In the genomic region with DNA sequence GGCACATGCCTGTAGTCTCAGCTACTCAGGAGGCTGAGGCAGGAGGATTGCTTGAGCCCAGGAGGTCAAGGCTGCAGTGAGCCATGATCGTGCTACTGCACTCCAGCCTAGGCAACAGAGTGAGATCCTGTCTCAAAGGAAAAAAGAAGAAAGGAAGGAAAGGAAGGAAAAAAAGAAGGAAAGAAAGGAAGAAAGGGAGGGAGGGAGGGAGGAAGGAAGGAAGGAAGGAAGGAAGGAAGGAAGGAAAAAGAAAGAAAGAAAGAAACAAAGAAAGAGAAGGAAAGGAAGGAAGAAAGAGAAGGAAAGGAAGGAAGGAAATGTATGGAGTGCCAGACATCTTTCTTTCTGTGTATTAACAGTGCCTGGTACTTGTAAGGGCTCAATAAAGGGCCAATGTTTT, we compare ENCODE assay signal across 14 cellular contexts. TPM values are rescaled to one million over a fixed set of nuclear protein-coding genes. Genes with fewer than 3 reads are reported as not detected.
A peak's percentile ranks its signal among the peaks of the same experiment; 100 is the strongest.
DNase-seq lines count a peak whose midpoint lies in the region; ATAC-seq, FAIRE-seq and TF ChIP-seq lines count a peak whose summit lies in the region.
"Not testable (repeated sequence)": the region's sequence is repeated elsewhere in the genome, so short reads cannot be mapped to it uniquely, and the experiment has no call there.
"Had no signal": no experiment of that assay in that cellular context is flagged by ENCODE, and none has a peak within 500 bp of the region (broad histone marks: within the 10 kb centered on the region; RNA-seq: fewer than 3 reads in every experiment).

No MANE protein-coding gene starts in this region.

- H3K4me3 Mint-ChIP-seq in T-helper 17 cell; activated CD8-positive, alpha-beta memory T cell treated with anti-CD3 and anti-CD28 coated beads, Interleukin-2, amount 10 ng/mL, durations not matched to agents 7 days and 5 days: not testable (repeated sequence)

- intact Hi-C loops in K562 (cut with micrococcal nuclease); transverse colon (cut with DNase I; ENCODE audit: low total_unique reads): not testable (repeated sequence)

- not testable (repeated sequence) for TF ChIP-seq CTCF in K562 (IDR thresholded peaks at IDR 0.05 in 2 of 3, conservative IDR thresholded peaks at IDR 0.05 in 1 of 3; ENCODE audit: insufficient read depth in 2 of 3, low read depth in 1 of 3, low read length in 3 of 3); transverse colon (IDR thresholded peaks at IDR 0.05)

- FAIRE-seq in K562 (lab: Jason Lieb, UNC): not testable (repeated sequence)

- not testable (repeated sequence) for H2AFZ ChIP-seq in K562 (ENCODE audit: low read depth, low read length)

- H3K36me3 Mint-ChIP-seq in T-helper 17 cell (ENCODE audit: low read depth); activated CD8-positive, alpha-beta memory T cell treated with anti-CD3 and anti-CD28 coated beads, Interleukin-2, amount 10 ng/mL, durations not matched to agents 7 days and 5 days: not testable (repeated sequence)

- not testable (repeated sequence) for TF ChIP-seq RAD21 in K562 (CRISPR knock-in tag; conservative IDR thresholded peaks at IDR 0.05 in 1 of 2, IDR thresholded peaks at IDR 0.05 in 1 of 2)

- TF ChIP-seq POLR2A in K562 (conservative IDR thresholded peaks at IDR 0.05); transverse colon (IDR thresholded peaks at IDR 0.05): not testable (repeated sequence)

- not testable (repeated sequence) for H3K27me3 ChIP-seq in BLaER1 treated with 17β-estradiol and CSF1 and Interleukin-3, amounts not matched to agents 10 nM and 100 nM; mucosa of rectum (ENCODE audit: control insufficient read depth in 2 of 2, insufficient read depth in 2 of 2, low read length in 2 of 2); transverse colon
- H3K27me3 ChIP-seq in K562 (ENCODE audit: control insufficient read depth in 2 of 2, insufficient read depth in 2 of 2, low read length in 2 of 2): peaks cover 38 to 64% of the 10 kb centered on the region in 2 experiments

- WGBS in K562 (ENCODE audit: insufficient coverage, low coverage, missing lambda C conversion rate): 0% methylated on average over 1 of the region's 1 CpG
- 92% methylated on average over 1 of the region's 1 CpG; no CpG with 5 or more reads in 1 of the 2 donors for WGBS in transverse colon (ENCODE audit: low coverage in 1 of 2), 2 donors

- H3K4me1 Mint-ChIP-seq in T-helper 17 cell: peaks cover 13% of the 10 kb centered on the region
- H3K4me1 Mint-ChIP-seq in activated CD8-positive, alpha-beta memory T cell treated with anti-CD3 and anti-CD28 coated beads, Interleukin-2, amount 10 ng/mL, durations not matched to agents 7 days and 5 days: peaks cover 22% of the 10 kb centered on the region

- H3K36me3 ChIP-seq in BLaER1 treated with 17β-estradiol and CSF1 and Interleukin-3, amounts not matched to agents 10 nM and 100 nM; K562 (ENCODE audit: control insufficient read depth, insufficient read depth, low read length); mucosa of rectum (ENCODE audit: control insufficient read depth in 2 of 2, insufficient read depth in 2 of 2, low read length in 2 of 2); transverse colon: not testable (repeated sequence)

- H3K27ac ChIP-seq in BLaER1 treated with 17β-estradiol and CSF1 and Interleukin-3, amounts not matched to agents 10 nM and 100 nM; K562 (ENCODE audit: extremely low read depth, low read depth, low read length): not testable (repeated sequence)
- H3K27ac ChIP-seq in mucosa of rectum (ENCODE audit: low read depth in 2 of 2, low read length in 2 of 2) (peak overlapping the region; percentile 65 to 74), transverse colon (peak overlapping the region; percentile 14 to 94 (median 74))

- H3K4me1 ChIP-seq in BLaER1 treated with 17β-estradiol and CSF1 and Interleukin-3, amounts not matched to agents 10 nM and 100 nM: peaks cover 32 to 80% (median 65%) of the 10 kb centered on the region in 10 experiments
- H3K4me1 ChIP-seq in K562 (replicated peaks in 1 of 2; ENCODE audit: control insufficient read depth in 2 of 2, insufficient read depth in 2 of 2, low read length in 2 of 2): peaks cover 7 to 11% of the 10 kb centered on the region in 2 experiments; a peak in 4 of 5 replicates
- peaks cover 54 to 65% of the 10 kb centered on the region in 2 donors for H3K4me1 ChIP-seq in mucosa of rectum (ENCODE audit: control insufficient read depth in 2 of 2, insufficient read depth in 2 of 2, low read length in 2 of 2)
- H3K4me1 ChIP-seq in transverse colon: peaks cover 12 to 56% (median 32%) of the 10 kb centered on the region in 4 donors

- H4K20me1 ChIP-seq in BLaER1 treated with 17β-estradiol and CSF1 and Interleukin-3, amounts not matched to agents 10 nM and 100 nM; K562 (replicated peaks; ENCODE audit: control insufficient read depth, insufficient read depth, low read length): not testable (repeated sequence)

- not testable (repeated sequence) for H3K9me1 ChIP-seq in K562 (ENCODE audit: control insufficient read depth, insufficient read depth, low read length)

- H3K79me2 ChIP-seq in K562 (ENCODE audit: control insufficient read depth, insufficient read depth, low read length): not testable (repeated sequence)

- H3K4me3 ChIP-seq in BLaER1 treated with 17β-estradiol and CSF1 and Interleukin-3, amounts not matched to agents 10 nM and 100 nM; K562; mucosa of rectum (ENCODE audit: low read length in 2 of 2); transverse colon: not testable (repeated sequence)

- H3K9ac ChIP-seq in BLaER1 treated with 17β-estradiol and CSF1 and Interleukin-3, amounts not matched to agents 10 nM and 100 nM; K562 (ENCODE audit: insufficient read depth in 1 of 2, low read depth in 2 of 2, low read length in 2 of 2); mucosa of rectum (ENCODE audit: low read depth in 1 of 2, low read length in 2 of 2): not testable (repeated sequence)

- H3K27ac Mint-ChIP-seq in T-helper 17 cell: peak overlapping the region; percentile 75
- H3K27ac Mint-ChIP-seq in activated CD8-positive, alpha-beta memory T cell treated with anti-CD3 and anti-CD28 coated beads, Interleukin-2, amount 10 ng/mL, durations not matched to agents 7 days and 5 days: peak overlapping the region; percentile 21

- POLR2A ChIA-PET in K562 (lab: Yijun Ruan, JAX): interaction anchor here (0.6 kb wide), 1 partner anchor 51 kb away, joined by 3 read pairs; no protein-coding TSS in a partner anchor

- not testable (repeated sequence) for BruUV-seq in K562 (replicated peaks; lab: Mats Ljungman, UMichigan)

- H3K4me2 ChIP-seq in BLaER1 treated with 17β-estradiol and CSF1 and Interleukin-3, amounts not matched to agents 10 nM and 100 nM: peak overlapping the region in 7 of 11 experiments; percentile 4 to 46 (median 29); a peak in 7 of 22 replicates
- not testable (repeated sequence) for H3K4me2 ChIP-seq in K562 (ENCODE audit: insufficient read depth, low read length)

- not testable (repeated sequence) for ATAC-seq in T-helper 17 cell; activated CD8-positive, alpha-beta memory T cell treated with anti-CD3 and anti-CD28 coated beads, Interleukin-2, amount 10 ng/mL, durations not matched to agents 7 days and 5 days; K562

- DNase-seq in T-helper 17 cell; activated CD8-positive, alpha-beta memory T cell treated with anti-CD3 and anti-CD28 coated beads, Interleukin-2, amount 10 ng/mL, durations not matched to agents 7 days and 5 days; K562 (ENCODE audit: extremely low read depth in 1 of 4, low spot score in 3 of 4); transverse colon: not testable (repeated sequence)

- not testable (repeated sequence) for TF ChIP-seq EP300 in K562 (IDR thresholded peaks at IDR 0.05; ENCODE audit: low read length); transverse colon (IDR thresholded peaks at IDR 0.05; ENCODE audit: low read depth)

- in situ Hi-C loops in K562 (cut with MboI); transverse colon (cut with MboI; ENCODE audit: low pct_ligation_motif_present in 1 of 4, low pct_unique_long_range_greater_than_20kb in 1 of 4, low sequenced_read_pairs in 3 of 4): not testable (repeated sequence)

- peaks cover 52% of the 10 kb centered on the region for H3K27me3 Mint-ChIP-seq in T-helper 17 cell
- peaks cover 63% of the 10 kb centered on the region for H3K27me3 Mint-ChIP-seq in activated CD8-positive, alpha-beta memory T cell treated with anti-CD3 and anti-CD28 coated beads, Interleukin-2, amount 10 ng/mL, durations not matched to agents 7 days and 5 days

- not testable (repeated sequence) for H3K9me3 Mint-ChIP-seq in activated CD8-positive, alpha-beta memory T cell treated with anti-CD3 and anti-CD28 coated beads, Interleukin-2, amount 10 ng/mL, durations not matched to agents 7 days and 5 days (ENCODE audit: low read depth)

- CTCF ChIA-PET in activated CD8-positive, alpha-beta memory T cell treated with anti-CD3 and anti-CD28 coated beads, Interleukin-2, amount 10 ng/mL, durations not matched to agents 7 days and 5 days (lab: Charles Lee): interaction anchor here (6.7 kb wide), 1 partner anchor 21 kb away, joined by 91 read pairs; no protein-coding TSS in a partner anchor
- CTCF ChIA-PET in K562 (lab: Yijun Ruan, JAX; ENCODE audit: low intra/inter-chr PET ratio): interaction anchor here (0.5 kb wide), 1 partner anchor 27 kb away, joined by 3 read pairs; no protein-coding TSS in a partner anchor

- H3K9me3 ChIP-seq in BLaER1 treated with 17β-estradiol and CSF1 and Interleukin-3, amounts not matched to agents 10 nM and 100 nM (replicated peaks in 1 of 11); T-helper 17 cell (ENCODE audit: control insufficient read depth, low read length, poor library complexity, severe bottlenecking); K562 (replicated peaks; ENCODE audit: control insufficient read depth, insufficient read depth, low read depth, low read length); mucosa of rectum (ENCODE audit: control insufficient read depth in 2 of 2, low read length in 2 of 2); transverse colon: not testable (repeated sequence)

RNA-seq across cellular contexts. Expression of gene BNIP5, which starts 1.5 kb away (rescaled TPM):
- total RNA-seq in T-helper 17 cell (not detected), K562 (2014; rRNA removed) (not detected in 2 replicates), K562 (2014; rRNA removed; fragmentation: Illumina TruSeq; extraction: Trizol) (not detected in 2 replicates), K562 (2015; rRNA removed; fragmentation: Illumina TruSeq; extraction: Trizol) (not detected in 2 replicates), K562 (2021) (not detected in 2 replicates), transverse colon (10 to 100 TPM in 3 of 4 donors, 1 to 10 TPM in 1; 6.0 to 23.6 (median 14.1) TPM)
- total RNA-seq in activated CD8-positive, alpha-beta memory T cell treated with anti-CD3 and anti-CD28 coated beads, Interleukin-2, amount 10 ng/mL, durations not matched to agents 7 days and 5 days: not detected
- not detected in 2 replicates for total RNA-seq in K562 (2011; cell fraction: chromatin; rRNA removed; ENCODE audit: low replicate concordance)
- not detected in 2 replicates for total RNA-seq in K562 (2011; cell fraction: nucleolus; rRNA removed)
- not detected in 2 replicates for total RNA-seq in K562 (2011; cell fraction: nucleoplasm; rRNA removed)
- polyA plus RNA-seq in K562 (2011; rRNA removed) (not detected in 2 replicates), K562 (2014; fragmentation: Illumina TruSeq; extraction: Trizol) (not detected in 2 replicates), K562 (2014; fragmentation: Nextera tagmentation; extraction: Ambion mirVana) (not detected), K562 (2014; rRNA removed) (not detected in 2 replicates)
- polyA plus RNA-seq in K562 (2011; cell fraction: cytosol; rRNA removed): not detected in 2 replicates
- polyA plus RNA-seq in K562 (2011; cell fraction: nucleus; rRNA removed): not detected in 2 replicates
- not detected in 2 replicates for polyA plus RNA-seq in K562 (2012)
- not detected in 2 replicates for polyA minus RNA-seq in K562 (2011; rRNA and poly(A)+ RNA removed)
- polyA minus RNA-seq in K562 (2011; cell fraction: cytosol; rRNA and poly(A)+ RNA removed): not detected in 2 replicates
- not detected in 2 replicates for polyA minus RNA-seq in K562 (2011; cell fraction: nucleus; rRNA and poly(A)+ RNA removed)
- total RNA-seq: A673; CD4-positive, alpha-beta memory T cell; CD4-positive, CD25-positive, alpha-beta regulatory T cell; CD8-positive, alpha-beta memory T cell; Daoy; G401 had no signal
- polyA plus RNA-seq: AG04450; CD14-positive monocyte; CD4-positive, alpha-beta memory T cell; CD4-positive, CD25-positive, alpha-beta regulatory T cell; CD8-positive, alpha-beta memory T cell had no signal

RNA-seq across cellular contexts. Expression of gene ETV7, which starts 49.2 kb away (rescaled TPM):
- 1 to 10 TPM in 1 of 2 donors, under 1 TPM in 1; 0.37 to 2.6 TPM for total RNA-seq in T-helper 17 cell
- total RNA-seq in activated CD8-positive, alpha-beta memory T cell treated with anti-CD3 and anti-CD28 coated beads, Interleukin-2, amount 10 ng/mL, durations not matched to agents 7 days and 5 days: 10 to 100 TPM in 1 of 2 experiments, 1 to 10 TPM in 1; 5.9 to 19.7 TPM
- total RNA-seq in K562 (2011; cell fraction: chromatin; rRNA removed; ENCODE audit: low replicate concordance): not detected in 2 replicates
- total RNA-seq in K562 (2011; cell fraction: nucleolus; rRNA removed): not detected in 2 replicates
- not detected in 2 replicates for total RNA-seq in K562 (2011; cell fraction: nucleoplasm; rRNA removed)
- 0.12 TPM in 1 of 2 replicates, not detected in the other for total RNA-seq in K562 (2014; rRNA removed)
- 0.16 and 0.22 TPM in 2 replicates for total RNA-seq in K562 (2014; rRNA removed; fragmentation: Illumina TruSeq; extraction: Trizol)
- not detected in 2 replicates for total RNA-seq in K562 (2015; rRNA removed; fragmentation: Illumina TruSeq; extraction: Trizol)
- 0.16 and 0.22 TPM in 2 replicates for total RNA-seq in K562 (2021)
- polyA plus RNA-seq in K562 (2011; rRNA removed): 0.07 TPM in 1 of 2 replicates, not detected in the other
- not detected in 2 replicates for polyA plus RNA-seq in K562 (2011; cell fraction: cytosol; rRNA removed)
- not detected in 2 replicates for polyA plus RNA-seq in K562 (2011; cell fraction: nucleus; rRNA removed)
- 0.07 and 0.14 TPM in 2 replicates for polyA plus RNA-seq in K562 (2012)
- 0.12 and 0.32 TPM in 2 replicates for polyA plus RNA-seq in K562 (2014; fragmentation: Illumina TruSeq; extraction: Trizol)
- under 1 TPM; 0.08 to 0.17 TPM for polyA plus RNA-seq in K562 (2014; fragmentation: Nextera tagmentation; extraction: Ambion mirVana)
- polyA plus RNA-seq in K562 (2014; rRNA removed): not detected in 2 replicates
- not detected in 2 replicates for polyA minus RNA-seq in K562 (2011; rRNA and poly(A)+ RNA removed)
- not detected in 2 replicates for polyA minus RNA-seq in K562 (2011; cell fraction: cytosol; rRNA and poly(A)+ RNA removed)
- polyA minus RNA-seq in K562 (2011; cell fraction: nucleus; rRNA and poly(A)+ RNA removed): not detected in 2 replicates
- 1 to 10 TPM; 1.3 to 4.2 (median 3.0) TPM for total RNA-seq in transverse colon

Comparison
In these comparisons a context has a peak if more than half of its experiments do, and no peak if none do; other contexts are left out.
1. RNA of gene BNIP5, which starts 1.5 kb away (total RNA-seq): 6.0 to 23.6 TPM in transverse colon; not detected in T-helper 17 cell, not detected in activated CD8-positive, alpha-beta memory T cell treated with anti-CD3 and anti-CD28 coated beads, Interleukin-2, amount 10 ng/mL, durations not matched to agents 7 days and 5 days and not detected in K562; every median in the first group is over 4 times any median in the second.